Comparison of ENCODE assay signal across 9 cellular contexts in genomic region chr22:36913431-36914382, GRCh38. TPM values are rescaled to one million over a fixed set of nuclear protein-coding genes. Genes with fewer than 3 reads are reported as not detected.
DNase-seq lines count a peak whose midpoint lies in the region; ATAC-seq and TF ChIP-seq lines count a peak whose summit lies in the region.
"Had no signal": no experiment of that assay in that cellular context is flagged by ENCODE, and none has a peak within 500 bp of the region (broad histone marks: within the 10 kb centered on the region; RNA-seq: fewer than 3 reads in every experiment).

CSF2RB (plus strand) TSS chr22:36913628; CDS start chr22:36922208, 8,580 bp downstream.

- H3K27ac ChIP-seq in BLaER1 treated with 17β-estradiol and CSF1 and Interleukin-3, amounts not matched to agents 10 nM and 100 nM, result peak within 1 kb of the TSS; percentile 71 to 91 (median 84)
- H3K27ac ChIP-seq in mammary epithelial cell (ENCODE audit: insufficient read depth, low read depth, low read length), result no peak within 1 kb of the TSS

- no peak within 1 kb of the TSS for H3K27ac Mint-ChIP-seq in Calu3 (ENCODE audit: unreplicated experiment)
- H3K27ac Mint-ChIP-seq: activated naive CD4-positive, alpha-beta T cell treated with anti-CD3 and anti-CD28 coated beads, Interleukin-2, amount 50 U/mL, for 24 hours had no signal

- H3K9ac ChIP-seq in BLaER1 treated with 17β-estradiol and CSF1 and Interleukin-3, amounts not matched to agents 10 nM and 100 nM, result peak within 1 kb of the TSS; percentile 73 to 89 (median 83)
- H3K9ac ChIP-seq in mammary epithelial cell (ENCODE audit: insufficient read depth, low read length), result no peak within 1 kb of the TSS

- peak within 1 kb of the TSS; percentile 69 for H2AFZ ChIP-seq in mammary epithelial cell (ENCODE audit: low read depth, low read length)

- H4K20me1 ChIP-seq in BLaER1 treated with 17β-estradiol and CSF1 and Interleukin-3, amounts not matched to agents 10 nM and 100 nM, result peaks cover 0 to 21% (median 0%) of the 10 kb centered on the region in 11 experiments; a peak in 6 of 22 replicates
- no peaks in the 10 kb centered on the region for H4K20me1 ChIP-seq in mammary epithelial cell (ENCODE audit: insufficient read depth, low read length)

- H3K4me1 ChIP-seq in BLaER1 treated with 17β-estradiol and CSF1 and Interleukin-3, amounts not matched to agents 10 nM and 100 nM, result peaks cover 21 to 51% (median 29%) of the 10 kb centered on the region in 10 experiments
- H3K4me1 ChIP-seq in mammary epithelial cell (ENCODE audit: insufficient read depth, low read length) (peaks cover 4% of the 10 kb centered on the region), mononuclear cell (ENCODE audit: insufficient read depth, low read length) (peaks cover 40% of the 10 kb centered on the region)

- TF ChIP-seq CTCF in mammary epithelial cell (conservative IDR thresholded peaks at IDR 0.05 in 1 of 2, IDR thresholded peaks at IDR 0.05 in 1 of 2; ENCODE audit: extremely low read depth in 1 of 2, insufficient read depth in 1 of 2, low read depth in 1 of 2, low read length in 2 of 2) (no peak), Calu3 (IDR thresholded peaks at IDR 0.05; ENCODE audit: unreplicated experiment) (no peak)

- H3K4me3 ChIP-seq in BLaER1 treated with 17β-estradiol and CSF1 and Interleukin-3, amounts not matched to agents 10 nM and 100 nM, result peak within 1 kb of the TSS; percentile 65 to 76 (median 68)
- H3K4me3 ChIP-seq in mammary epithelial cell (replicated peaks in 1 of 3; ENCODE audit: insufficient read depth in 1 of 3, low read depth in 2 of 3, low read length in 3 of 3), result no peak within 1 kb of the TSS
- H3K4me3 ChIP-seq in mononuclear cell (ENCODE audit: low read length), result peak within 1 kb of the TSS; percentile 73

- H3K9me3 Mint-ChIP-seq in Calu3 (ENCODE audit: low read depth, unreplicated experiment), result no peaks in the 10 kb centered on the region
- H3K9me3 Mint-ChIP-seq: activated naive CD4-positive, alpha-beta T cell treated with anti-CD3 and anti-CD28 coated beads, Interleukin-2, amount 50 U/mL, for 24 hours had no signal

- DNase-seq in mammary epithelial cell (no peak), Calu3 (no peak), NCI-H526 (lab: John Stamatoyannopoulos, UW) (no peak), DMS 273 treated with DMSO at 0.1 percent for 48 hours (lab: John Stamatoyannopoulos, UW) (no peak)
- DNase-seq in stimulated activated CD4-positive, alpha-beta T cell treated with anti-CD3 and anti-CD28 coated beads, Interleukin-12 subunit alpha, Interleukin-12 subunit beta, amount 100 ng/mL, for 4 hours, result no peak

- BruUV-seq in mammary epithelial cell (replicated peaks; lab: Mats Ljungman, UMichigan) (no TSS peak), Calu3 (replicated peaks; lab: Mats Ljungman, UMichigan) (no TSS peak)

- dilution Hi-C loops in mammary epithelial cell (cut with HindIII; ENCODE audit: low sequenced_read_pairs), result loop anchor here (5.0 kb wide), 1 partner anchor 54 kb away; no protein-coding TSS in a partner anchor

- H3K79me2 ChIP-seq in mammary epithelial cell (ENCODE audit: insufficient read depth, low read length), result no peaks in the 10 kb centered on the region

- H3K4me3 Mint-ChIP-seq in Calu3 (ENCODE audit: low read depth, unreplicated experiment), result no peak within 1 kb of the TSS
- H3K4me3 Mint-ChIP-seq: activated naive CD4-positive, alpha-beta T cell treated with anti-CD3 and anti-CD28 coated beads, Interleukin-2, amount 50 U/mL, for 24 hours had no signal

- peaks cover 3 to 15% (median 5%) of the 10 kb centered on the region in 11 experiments; a peak in 18 of 22 replicates for H3K36me3 ChIP-seq in BLaER1 treated with 17β-estradiol and CSF1 and Interleukin-3, amounts not matched to agents 10 nM and 100 nM
- no peaks in the 10 kb centered on the region for H3K36me3 ChIP-seq in mammary epithelial cell (ENCODE audit: insufficient read depth, low read length)

- H3K9me3 ChIP-seq in BLaER1 treated with 17β-estradiol and CSF1 and Interleukin-3, amounts not matched to agents 10 nM and 100 nM (replicated peaks in 1 of 11), result peaks cover 3 to 6% (median 4%) of the 10 kb centered on the region in 11 experiments; a peak in 21 of 22 replicates
- H3K9me3 ChIP-seq in mammary epithelial cell (replicated peaks; ENCODE audit: insufficient read depth, low read length) (no peaks in the 10 kb centered on the region), mononuclear cell (ENCODE audit: low read depth, low read length) (no peaks in the 10 kb centered on the region)

- H3K4me2 ChIP-seq in BLaER1 treated with 17β-estradiol and CSF1 and Interleukin-3, amounts not matched to agents 10 nM and 100 nM, result peak within 1 kb of the TSS; percentile 83 to 99 (median 93)
- no peak within 1 kb of the TSS for H3K4me2 ChIP-seq in mammary epithelial cell (ENCODE audit: insufficient read depth, low read depth, low read length)

- CTCF ChIA-PET in mammary epithelial cell (lab: Charles Lee; ENCODE audit: low non-redundant PET) (no interaction called here), Calu3 (lab: Charles Lee) (no interaction called here)

- H3K4me1 Mint-ChIP-seq in Calu3 (ENCODE audit: low read depth, unreplicated experiment), result no peaks in the 10 kb centered on the region
- H3K4me1 Mint-ChIP-seq: activated naive CD4-positive, alpha-beta T cell treated with anti-CD3 and anti-CD28 coated beads, Interleukin-2, amount 50 U/mL, for 24 hours had no signal

- peak; percentile 51 for ATAC-seq in HG02885 (IDR thresholded peaks at IDR 0.05; ENCODE audit: poor library complexity, unreplicated experiment)

- H3K27me3 ChIP-seq in BLaER1 treated with 17β-estradiol and CSF1 and Interleukin-3, amounts not matched to agents 10 nM and 100 nM, result no peaks in the 10 kb centered on the region
- H3K27me3 ChIP-seq in mammary epithelial cell (ENCODE audit: insufficient read depth, low read length), result no peaks in the 10 kb centered on the region
- H3K27me3 ChIP-seq in mononuclear cell (ENCODE audit: insufficient read depth, low read length), result no peaks in the 10 kb centered on the region

- intact Hi-C loops in mammary epithelial cell (cut with micrococcal nuclease), result no loop called here
- intact Hi-C loops in Calu3 (cut with micrococcal nuclease; ENCODE audit: unreplicated experiment), result no loop called here

- no peaks in the 10 kb centered on the region for H3K36me3 Mint-ChIP-seq in Calu3 (ENCODE audit: insufficient read depth, unreplicated experiment)
- H3K36me3 Mint-ChIP-seq: activated naive CD4-positive, alpha-beta T cell treated with anti-CD3 and anti-CD28 coated beads, Interleukin-2, amount 50 U/mL, for 24 hours had no signal

- in situ Hi-C loops in mammary epithelial cell (cut with MboI; ENCODE audit: low sequenced_read_pairs in 2 of 2), result no loop called here

- WGBS in mammary epithelial cell (ENCODE audit: low coverage, missing lambda C conversion rate), result 75% methylated on average over 14 of the region's 18 CpGs

- peaks cover 99% of the 10 kb centered on the region for H3K27me3 Mint-ChIP-seq in Calu3 (ENCODE audit: unreplicated experiment)

RNA-seq across cellular contexts. Expression of gene CSF2RB, which starts in this region (rescaled TPM):
- not detected for total RNA-seq in mammary epithelial cell
- not detected for polyA plus RNA-seq in mammary epithelial cell
- polyA minus RNA-seq in mammary epithelial cell, result not detected
- total RNA-seq in mononuclear cell, result 17.4 TPM
- not detected in 2 replicates for total RNA-seq in Calu3 (2022)

Comparison
In these comparisons a context has a peak if more than half of its experiments do, and no peak if none do; other contexts are left out.
1. RNA of gene CSF2RB (total RNA-seq): 17.4 TPM in mononuclear cell (single experiment); not detected in mammary epithelial cell and not detected in Calu3; every median in the first group is over 10 times any median in the second.
2. H3K4me3 ChIP-seq: peak in BLaER1 treated with 17β-estradiol and CSF1 and Interleukin-3, amounts not matched to agents 10 nM and 100 nM (10 of 10) and mononuclear cell (single experiment); none in mammary epithelial cell (0 of 3).